In the genomic region with DNA sequence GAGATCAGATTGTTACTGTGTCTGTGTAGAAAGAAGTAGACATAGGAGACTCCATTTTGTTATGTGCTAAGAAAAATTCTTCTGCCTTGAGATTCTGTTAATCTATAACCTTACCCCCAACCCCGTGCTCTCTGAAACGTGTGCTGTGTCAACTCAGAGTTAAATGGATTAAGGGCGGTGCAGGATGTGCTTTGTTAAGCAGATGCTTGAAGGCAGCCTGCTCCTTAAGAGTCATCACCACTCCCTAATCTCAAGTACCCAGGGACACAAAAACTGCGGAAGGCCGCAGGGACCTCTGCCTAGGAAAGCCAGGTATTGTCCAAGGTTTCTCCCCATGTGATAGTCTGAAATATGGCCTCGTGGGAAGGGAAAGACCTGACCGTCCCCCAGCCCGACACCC, we compare ENCODE assay signal across 5 cellular contexts. TPM values are rescaled to one million over a fixed set of nuclear protein-coding genes. Genes with fewer than 3 reads are reported as not detected.
"Had no signal": no experiment of that assay in that cellular context is flagged by ENCODE, and none has a peak within 500 bp of the region (broad histone marks: within the 10 kb centered on the region; RNA-seq: fewer than 3 reads in every experiment).

No MANE protein-coding gene starts in this region.

RNA-seq across cellular contexts. Expression of gene PRODH, which starts 2.6 kb away (rescaled TPM):
- total RNA-seq: activated B cell treated with CpG ODN at 0.5 μM for 24 hours; activated CD4-positive, alpha-beta T cell treated with anti-CD3 and anti-CD28 coated beads for 36 hours; activated CD8-positive, alpha-beta T cell treated with anti-CD3 and anti-CD28 coated beads for 36 hours; activated CD8-positive, alpha-beta T cell treated with anti-CD3 and anti-CD28 coated beads, Interleukin-2, amount 10 ng/mL, durations not matched to agents 7 days and 5 days; T-helper 17 cell had no signal
